Comparison of ENCODE assay signal across 10 cellular contexts in genomic region chr3:100737334-100737733, GRCh38. TPM values are rescaled to one million over a fixed set of nuclear protein-coding genes. Genes with fewer than 3 reads are reported as not detected.
DNase-seq lines count a peak whose midpoint lies in the region; ATAC-seq, FAIRE-seq and TF ChIP-seq lines count a peak whose summit lies in the region.
"Had no signal": no experiment of that assay in that cellular context is flagged by ENCODE, and none has a peak within 500 bp of the region (broad histone marks: within the 10 kb centered on the region; RNA-seq: fewer than 3 reads in every experiment).

No MANE protein-coding gene starts in this region.

- H3K9me3 ChIP-seq in NT2/D1 (ENCODE audit: insufficient read depth, low read length) = no peaks in the 10 kb centered on the region

- H3K27me3 ChIP-seq in NT2/D1 (ENCODE audit: insufficient read depth, insufficient read length) = no peaks in the 10 kb centered on the region

- TF ChIP-seq POLR2A in GM12892 (IDR thresholded peaks at IDR 0.05; ENCODE audit: low read depth, low read length) = no peak

- peak; percentile 46 for TF ChIP-seq CTCF in fibroblast of pulmonary artery (IDR thresholded peaks at IDR 0.05; ENCODE audit: low read length, missing control alignments)

- H3K9ac ChIP-seq in NT2/D1 (ENCODE audit: insufficient read length, low read depth) = no peak overlapping the region

- no peak overlapping the region for H3K4me3 Mint-ChIP-seq in stimulated activated effector memory CD8-positive, alpha-beta T cell treated with anti-CD3 and anti-CD28 coated beads, Interleukin-12 subunit alpha, Interleukin-12 subunit beta, amount 100 ng/mL, for 72 hours

- H3K36me3 Mint-ChIP-seq in stimulated activated effector memory CD8-positive, alpha-beta T cell treated with anti-CD3 and anti-CD28 coated beads, Interleukin-12 subunit alpha, Interleukin-12 subunit beta, amount 100 ng/mL, for 72 hours = peaks cover 100% of the 10 kb centered on the region

- peaks cover 97% of the 10 kb centered on the region for H3K36me3 ChIP-seq in NT2/D1 (ENCODE audit: insufficient read depth, insufficient read length, low read length)

- no peak overlapping the region for H3K4me3 ChIP-seq in NT2/D1 (ENCODE audit: insufficient read length, low read depth)
- no peak overlapping the region for H3K4me3 ChIP-seq in fibroblast of pulmonary artery (replicated peaks; ENCODE audit: low read depth, low read length)

- no peak for ATAC-seq in stimulated activated effector memory CD8-positive, alpha-beta T cell treated with anti-CD3 and anti-CD28 coated beads, Interleukin-12 subunit alpha, Interleukin-12 subunit beta, amount 100 ng/mL, for 72 hours

- peaks cover 26% of the 10 kb centered on the region for H3K4me1 Mint-ChIP-seq in stimulated activated effector memory CD8-positive, alpha-beta T cell treated with anti-CD3 and anti-CD28 coated beads, Interleukin-12 subunit alpha, Interleukin-12 subunit beta, amount 100 ng/mL, for 72 hours

- DNase-seq in NCI-H2171 treated with DMSO at 0.1 percent for 48 hours (lab: John Stamatoyannopoulos, UW) = peak; percentile 27
- no peak for DNase-seq in NCI-H2171 (lab: John Stamatoyannopoulos, UW)
- DNase-seq in NT2/D1 (ENCODE audit: low read depth, low spot score) = peak; percentile 30
- peak; percentile 44 for DNase-seq in fibroblast of pulmonary artery (ENCODE audit: low read depth)
- no peak for DNase-seq in stimulated activated effector memory CD8-positive, alpha-beta T cell treated with anti-CD3 and anti-CD28 coated beads, Interleukin-12 subunit alpha, Interleukin-12 subunit beta, amount 100 ng/mL, for 72 hours (ENCODE audit: low spot score in 2 of 2)
- DNase-seq in GM12892 (ENCODE audit: insufficient read length) = no peak
- no peak for DNase-seq in activated naive CD4-positive, alpha-beta T cell treated with Interleukin-2 at 50 U/mL for 16 hours
- no peak for DNase-seq in activated CD8-positive, alpha-beta memory T cell treated with anti-CD3 and anti-CD28 coated beads, Interleukin-2, amount 50 U/mL, for 48 hours
- DNase-seq: NCI-H2227 treated with DMSO at 0.1 percent for 48 hours had no signal

- FAIRE-seq in GM12892 (lab: Jason Lieb, UNC) = no peak
- FAIRE-seq: colon had no signal

- no peaks in the 10 kb centered on the region for H3K9me3 Mint-ChIP-seq in stimulated activated effector memory CD8-positive, alpha-beta T cell treated with anti-CD3 and anti-CD28 coated beads, Interleukin-12 subunit alpha, Interleukin-12 subunit beta, amount 100 ng/mL, for 72 hours

- no peaks in the 10 kb centered on the region for H3K4me1 ChIP-seq in NT2/D1 (ENCODE audit: insufficient read depth, insufficient read length)

- H3K27ac Mint-ChIP-seq in stimulated activated effector memory CD8-positive, alpha-beta T cell treated with anti-CD3 and anti-CD28 coated beads, Interleukin-12 subunit alpha, Interleukin-12 subunit beta, amount 100 ng/mL, for 72 hours = peak overlapping the region; percentile 64

RNA-seq across cellular contexts. Expression of gene TFG, which starts 28.0 kb away (rescaled TPM):
- 80.3 TPM for polyA plus RNA-seq in GM12892 (2012; ENCODE audit: missing spikeins)

Comparison
In these comparisons a context has a peak if more than half of its experiments do, and no peak if none do; other contexts are left out.
1. DNase-seq: peak in NCI-H2171 treated with DMSO at 0.1 percent for 48 hours (single experiment), NT2/D1 (single experiment) and fibroblast of pulmonary artery (single experiment); none in NCI-H2171 (single experiment), stimulated activated effector memory CD8-positive, alpha-beta T cell treated with anti-CD3 and anti-CD28 coated beads, Interleukin-12 subunit alpha, Interleukin-12 subunit beta, amount 100 ng/mL, for 72 hours (0 of 2), GM12892 (single experiment), activated naive CD4-positive, alpha-beta T cell treated with Interleukin-2 at 50 U/mL for 16 hours (single experiment) and activated CD8-positive, alpha-beta memory T cell treated with anti-CD3 and anti-CD28 coated beads, Interleukin-2, amount 50 U/mL, for 48 hours (single experiment).